Comparison of ENCODE assay signal across 1 cellular context in the genomic region with DNA sequence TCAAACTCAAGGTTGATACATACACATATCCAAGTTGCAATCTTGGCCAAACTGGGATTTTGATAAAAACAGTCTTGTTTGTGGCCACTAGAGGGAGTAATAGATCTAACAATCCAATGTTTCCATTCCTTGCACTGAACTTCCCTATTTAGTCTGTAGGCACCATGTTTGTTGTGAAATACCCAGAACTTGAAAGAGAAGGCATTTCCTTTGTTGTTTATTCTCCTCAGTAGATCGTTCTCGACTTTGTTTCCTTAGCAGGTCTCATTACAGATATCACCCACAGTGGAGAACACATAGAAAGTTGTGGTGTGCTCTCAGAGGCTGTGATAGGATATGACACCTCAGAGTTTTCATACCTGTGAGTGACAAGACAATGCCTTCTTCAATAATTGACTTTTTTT.
TF ChIP-seq lines count a peak whose summit lies in the region.

No MANE protein-coding gene starts in this region.

TF ChIP-seq in HepG2, 621 proteins besides CTCF, POLR2A, EP300 and RAD21 (continued from another document and continues in another):
- TF ChIP-seq, protein P1, sequence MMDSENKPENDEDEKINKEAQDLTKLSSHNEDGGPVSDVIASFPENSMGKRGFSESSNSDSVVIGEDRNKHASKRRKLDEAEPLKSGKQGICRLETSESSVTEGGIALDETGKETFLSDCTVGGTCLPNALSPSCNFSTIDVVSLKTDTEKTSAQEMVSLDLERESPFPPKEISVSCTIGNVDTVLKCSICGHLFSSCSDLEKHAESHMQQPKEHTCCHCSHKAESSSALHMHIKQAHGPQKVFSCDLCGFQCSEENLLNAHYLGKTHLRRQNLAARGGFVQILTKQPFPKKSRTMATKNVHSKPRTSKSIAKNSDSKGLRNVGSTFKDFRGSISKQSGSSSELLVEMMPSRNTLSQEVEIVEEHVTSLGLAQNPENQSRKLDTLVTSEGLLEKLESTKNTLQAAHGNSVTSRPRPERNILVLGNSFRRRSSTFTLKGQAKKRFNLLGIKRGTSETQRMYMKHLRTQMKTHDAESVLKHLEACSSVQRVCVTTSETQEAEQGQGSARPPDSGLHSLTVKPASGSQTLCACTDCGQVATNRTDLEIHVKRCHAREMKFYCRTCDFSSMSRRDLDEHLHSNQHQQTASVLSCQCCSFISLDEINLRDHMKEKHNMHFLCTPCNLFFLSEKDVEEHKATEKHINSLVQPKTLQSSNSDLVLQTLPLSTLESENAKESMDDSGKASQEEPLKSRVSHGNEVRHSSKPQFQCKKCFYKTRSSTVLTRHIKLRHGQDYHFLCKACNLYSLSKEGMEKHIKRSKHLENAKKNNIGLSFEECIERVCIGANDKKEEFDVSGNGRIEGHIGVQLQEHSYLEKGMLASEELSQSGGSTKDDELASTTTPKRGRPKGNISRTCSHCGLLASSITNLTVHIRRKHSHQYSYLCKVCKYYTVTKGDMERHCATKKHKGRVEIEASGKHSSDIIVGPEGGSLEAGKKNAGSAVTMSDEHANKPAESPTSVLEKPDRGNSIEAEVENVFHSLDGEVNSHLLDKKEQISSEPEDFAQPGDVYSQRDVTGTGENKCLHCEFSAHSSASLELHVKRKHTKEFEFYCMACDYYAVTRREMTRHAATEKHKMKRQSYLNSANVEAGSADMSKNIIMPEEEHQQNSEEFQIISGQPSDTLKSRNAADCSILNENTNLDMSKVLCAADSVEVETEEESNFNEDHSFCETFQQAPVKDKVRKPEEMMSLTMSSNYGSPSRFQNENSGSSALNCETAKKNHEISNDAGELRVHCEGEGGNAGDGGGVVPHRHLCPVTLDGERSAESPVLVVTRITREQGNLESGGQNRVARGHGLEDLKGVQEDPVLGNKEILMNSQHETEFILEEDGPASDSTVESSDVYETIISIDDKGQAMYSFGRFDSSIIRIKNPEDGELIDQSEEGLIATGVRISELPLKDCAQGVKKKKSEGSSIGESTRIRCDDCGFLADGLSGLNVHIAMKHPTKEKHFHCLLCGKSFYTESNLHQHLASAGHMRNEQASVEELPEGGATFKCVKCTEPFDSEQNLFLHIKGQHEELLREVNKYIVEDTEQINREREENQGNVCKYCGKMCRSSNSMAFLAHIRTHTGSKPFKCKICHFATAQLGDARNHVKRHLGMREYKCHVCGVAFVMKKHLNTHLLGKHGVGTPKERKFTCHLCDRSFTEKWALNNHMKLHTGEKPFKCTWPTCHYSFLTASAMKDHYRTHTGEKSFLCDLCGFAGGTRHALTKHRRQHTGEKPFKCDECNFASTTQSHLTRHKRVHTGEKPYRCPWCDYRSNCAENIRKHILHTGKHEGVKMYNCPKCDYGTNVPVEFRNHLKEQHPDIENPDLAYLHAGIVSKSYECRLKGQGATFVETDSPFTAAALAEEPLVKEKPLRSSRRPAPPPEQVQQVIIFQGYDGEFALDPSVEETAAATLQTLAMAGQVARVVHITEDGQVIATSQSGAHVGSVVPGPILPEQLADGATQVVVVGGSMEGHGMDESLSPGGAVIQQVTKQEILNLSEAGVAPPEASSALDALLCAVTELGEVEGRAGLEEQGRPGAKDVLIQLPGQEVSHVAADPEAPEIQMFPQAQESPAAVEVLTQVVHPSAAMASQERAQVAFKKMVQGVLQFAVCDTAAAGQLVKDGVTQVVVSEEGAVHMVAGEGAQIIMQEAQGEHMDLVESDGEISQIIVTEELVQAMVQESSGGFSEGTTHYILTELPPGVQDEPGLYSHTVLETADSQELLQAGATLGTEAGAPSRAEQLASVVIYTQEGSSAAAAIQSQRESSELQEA (CRISPR knock-in tag; IDR thresholded peaks at IDR 0.05; ENCODE audit: not compliant biosample characterization) = no peak
- TF ChIP-seq MIXL1 (CRISPR knock-in tag; IDR thresholded peaks at IDR 0.05) (0 out of 2 replicates have a peak, but pooled peaks have one; percentile 56), ZNF781 (CRISPR knock-in tag; IDR thresholded peaks at IDR 0.05; ENCODE audit: borderline replicate concordance, not compliant biosample characterization) (no peak), ZNF331 (CRISPR knock-in tag; IDR thresholded peaks at IDR 0.05) (no peak), HNRNPK (IDR thresholded peaks at IDR 0.05; ENCODE audit: low read depth, low read length, poor library complexity, severe bottlenecking) (no peak), ZNF7 (CRISPR knock-in tag; IDR thresholded peaks at IDR 0.05) (no peak), ZSCAN30 (CRISPR knock-in tag; IDR thresholded peaks at IDR 0.05) (no peak), YEATS4 (CRISPR knock-in tag; IDR thresholded peaks at IDR 0.05; ENCODE audit: borderline replicate concordance) (no peak), HHEX (CRISPR knock-in tag; IDR thresholded peaks at IDR 0.05) (no peak), ZNF337 (CRISPR knock-in tag; IDR thresholded peaks at IDR 0.05; ENCODE audit: borderline replicate concordance, low read depth) (no peak), GPN1 (CRISPR knock-in tag; IDR thresholded peaks at IDR 0.05; ENCODE audit: borderline replicate concordance) (no peak), SMARCE1 (IDR thresholded peaks at IDR 0.05; ENCODE audit: borderline replicate concordance) (no peak), ZNF569 (CRISPR knock-in tag; IDR thresholded peaks at IDR 0.05; ENCODE audit: borderline replicate concordance) (no peak), ZNF891 (CRISPR knock-in tag; IDR thresholded peaks at IDR 0.05) (no peak), LCORL (IDR thresholded peaks at IDR 0.05) (no peak), LCORL (CRISPR knock-in tag; IDR thresholded peaks at IDR 0.05) (no peak), ZNF280B (CRISPR knock-in tag; IDR thresholded peaks at IDR 0.05; ENCODE audit: borderline replicate concordance) (no peak), ZSCAN29 (CRISPR knock-in tag; conservative IDR thresholded peaks at IDR 0.05) (no peak), SIX1 (CRISPR knock-in tag; IDR thresholded peaks at IDR 0.05; ENCODE audit: borderline replicate concordance) (no peak), NFKB2 (CRISPR knock-in tag; IDR thresholded peaks at IDR 0.05; ENCODE audit: borderline replicate concordance) (no peak), HMG20A (CRISPR knock-in tag; IDR thresholded peaks at IDR 0.05; ENCODE audit: borderline replicate concordance) (no peak), RNF2 (conservative IDR thresholded peaks at IDR 0.05; ENCODE audit: low read depth) (no peak), FOXK2 (IDR thresholded peaks at IDR 0.05) (peak; percentile 56; the same call in 1 of the 2 replicates), KLF15 (CRISPR knock-in tag; IDR thresholded peaks at IDR 0.05; ENCODE audit: borderline replicate concordance) (no peak), ZNF598 (CRISPR knock-in tag; IDR thresholded peaks at IDR 0.05; ENCODE audit: borderline replicate concordance) (no peak), ZSCAN31 (CRISPR knock-in tag; IDR thresholded peaks at IDR 0.05; ENCODE audit: low read depth) (no peak), GPBP1L1 (CRISPR knock-in tag; IDR thresholded peaks at IDR 0.05) (no peak), ZKSCAN8 (CRISPR knock-in tag; IDR thresholded peaks at IDR 0.05; ENCODE audit: borderline replicate concordance) (peak; percentile 56; the same call in 1 of the 2 replicates), ZNF83 (CRISPR knock-in tag; IDR thresholded peaks at IDR 0.05; ENCODE audit: borderline replicate concordance) (no peak), TCF7L2 (IDR thresholded peaks at IDR 0.05; ENCODE audit: low read depth, low read length) (no peak), MEIS1 (CRISPR knock-in tag; IDR thresholded peaks at IDR 0.05; ENCODE audit: borderline replicate concordance) (no peak), ZC3H4 (CRISPR knock-in tag; IDR thresholded peaks at IDR 0.05; ENCODE audit: borderline replicate concordance) (no peak), AGO2 (optimal IDR thresholded peaks at IDR 0.05; ENCODE audit: low read depth, low read length) (no peak), HCFC1 (IDR thresholded peaks at IDR 0.05; ENCODE audit: low read depth, low read length) (no peak), CHD2 (IDR thresholded peaks at IDR 0.05; ENCODE audit: low read depth, low read length) (no peak), FOXA1 (IDR thresholded peaks at IDR 0.05) (no peak), FOXA1 (CRISPR knock-in tag; IDR thresholded peaks at IDR 0.05) (0 out of 2 replicates have a peak, but pooled peaks have one; percentile 25), ZNF383 (CRISPR knock-in tag; IDR thresholded peaks at IDR 0.05; ENCODE audit: borderline replicate concordance) (no peak), NFATC3 (CRISPR knock-in tag; IDR thresholded peaks at IDR 0.05) (no peak), TEAD3 (CRISPR knock-in tag; optimal IDR thresholded peaks at IDR 0.05; ENCODE audit: borderline replicate concordance) (peak; percentile 57), RXRB (CRISPR knock-in tag; IDR thresholded peaks at IDR 0.05; ENCODE audit: borderline replicate concordance) (no peak), ARHGAP35 (CRISPR knock-in tag; IDR thresholded peaks at IDR 0.05; ENCODE audit: borderline replicate concordance) (no peak), TSC22D2 (CRISPR knock-in tag; IDR thresholded peaks at IDR 0.05; ENCODE audit: borderline replicate concordance) (no peak), SETDB1 (CRISPR knock-in tag; IDR thresholded peaks at IDR 0.05; ENCODE audit: borderline replicate concordance) (no peak), ZNF232 (CRISPR knock-in tag; IDR thresholded peaks at IDR 0.05; ENCODE audit: borderline replicate concordance) (no peak), ZNF615 (CRISPR knock-in tag; IDR thresholded peaks at IDR 0.05; ENCODE audit: borderline replicate concordance) (no peak), IRF2 (CRISPR knock-in tag; IDR thresholded peaks at IDR 0.05) (0 out of 2 replicates have a peak, but pooled peaks have one; percentile 25)
- TF ChIP-seq, protein P2, sequence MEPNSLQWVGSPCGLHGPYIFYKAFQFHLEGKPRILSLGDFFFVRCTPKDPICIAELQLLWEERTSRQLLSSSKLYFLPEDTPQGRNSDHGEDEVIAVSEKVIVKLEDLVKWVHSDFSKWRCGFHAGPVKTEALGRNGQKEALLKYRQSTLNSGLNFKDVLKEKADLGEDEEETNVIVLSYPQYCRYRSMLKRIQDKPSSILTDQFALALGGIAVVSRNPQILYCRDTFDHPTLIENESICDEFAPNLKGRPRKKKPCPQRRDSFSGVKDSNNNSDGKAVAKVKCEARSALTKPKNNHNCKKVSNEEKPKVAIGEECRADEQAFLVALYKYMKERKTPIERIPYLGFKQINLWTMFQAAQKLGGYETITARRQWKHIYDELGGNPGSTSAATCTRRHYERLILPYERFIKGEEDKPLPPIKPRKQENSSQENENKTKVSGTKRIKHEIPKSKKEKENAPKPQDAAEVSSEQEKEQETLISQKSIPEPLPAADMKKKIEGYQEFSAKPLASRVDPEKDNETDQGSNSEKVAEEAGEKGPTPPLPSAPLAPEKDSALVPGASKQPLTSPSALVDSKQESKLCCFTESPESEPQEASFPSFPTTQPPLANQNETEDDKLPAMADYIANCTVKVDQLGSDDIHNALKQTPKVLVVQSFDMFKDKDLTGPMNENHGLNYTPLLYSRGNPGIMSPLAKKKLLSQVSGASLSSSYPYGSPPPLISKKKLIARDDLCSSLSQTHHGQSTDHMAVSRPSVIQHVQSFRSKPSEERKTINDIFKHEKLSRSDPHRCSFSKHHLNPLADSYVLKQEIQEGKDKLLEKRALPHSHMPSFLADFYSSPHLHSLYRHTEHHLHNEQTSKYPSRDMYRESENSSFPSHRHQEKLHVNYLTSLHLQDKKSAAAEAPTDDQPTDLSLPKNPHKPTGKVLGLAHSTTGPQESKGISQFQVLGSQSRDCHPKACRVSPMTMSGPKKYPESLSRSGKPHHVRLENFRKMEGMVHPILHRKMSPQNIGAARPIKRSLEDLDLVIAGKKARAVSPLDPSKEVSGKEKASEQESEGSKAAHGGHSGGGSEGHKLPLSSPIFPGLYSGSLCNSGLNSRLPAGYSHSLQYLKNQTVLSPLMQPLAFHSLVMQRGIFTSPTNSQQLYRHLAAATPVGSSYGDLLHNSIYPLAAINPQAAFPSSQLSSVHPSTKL (CRISPR knock-in tag; IDR thresholded peaks at IDR 0.05) = peak; percentile 58
- TF ChIP-seq, protein P3, sequence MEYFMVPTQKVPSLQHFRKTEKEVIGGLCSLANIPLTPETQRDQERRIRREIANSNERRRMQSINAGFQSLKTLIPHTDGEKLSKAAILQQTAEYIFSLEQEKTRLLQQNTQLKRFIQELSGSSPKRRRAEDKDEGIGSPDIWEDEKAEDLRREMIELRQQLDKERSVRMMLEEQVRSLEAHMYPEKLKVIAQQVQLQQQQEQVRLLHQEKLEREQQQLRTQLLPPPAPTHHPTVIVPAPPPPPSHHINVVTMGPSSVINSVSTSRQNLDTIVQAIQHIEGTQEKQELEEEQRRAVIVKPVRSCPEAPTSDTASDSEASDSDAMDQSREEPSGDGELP (IDR thresholded peaks at IDR 0.05; ENCODE audit: borderline replicate concordance, low read depth) = no peak
- TF ChIP-seq, protein P4, sequence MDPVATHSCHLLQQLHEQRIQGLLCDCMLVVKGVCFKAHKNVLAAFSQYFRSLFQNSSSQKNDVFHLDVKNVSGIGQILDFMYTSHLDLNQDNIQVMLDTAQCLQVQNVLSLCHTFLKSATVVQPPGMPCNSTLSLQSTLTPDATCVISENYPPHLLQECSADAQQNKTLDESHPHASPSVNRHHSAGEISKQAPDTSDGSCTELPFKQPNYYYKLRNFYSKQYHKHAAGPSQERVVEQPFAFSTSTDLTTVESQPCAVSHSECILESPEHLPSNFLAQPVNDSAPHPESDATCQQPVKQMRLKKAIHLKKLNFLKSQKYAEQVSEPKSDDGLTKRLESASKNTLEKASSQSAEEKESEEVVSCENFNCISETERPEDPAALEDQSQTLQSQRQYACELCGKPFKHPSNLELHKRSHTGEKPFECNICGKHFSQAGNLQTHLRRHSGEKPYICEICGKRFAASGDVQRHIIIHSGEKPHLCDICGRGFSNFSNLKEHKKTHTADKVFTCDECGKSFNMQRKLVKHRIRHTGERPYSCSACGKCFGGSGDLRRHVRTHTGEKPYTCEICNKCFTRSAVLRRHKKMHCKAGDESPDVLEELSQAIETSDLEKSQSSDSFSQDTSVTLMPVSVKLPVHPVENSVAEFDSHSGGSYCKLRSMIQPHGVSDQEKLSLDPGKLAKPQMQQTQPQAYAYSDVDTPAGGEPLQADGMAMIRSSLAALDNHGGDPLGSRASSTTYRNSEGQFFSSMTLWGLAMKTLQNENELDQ (CRISPR knock-in tag; IDR thresholded peaks at IDR 0.05; ENCODE audit: borderline replicate concordance) = no peak
